In the genomic region with DNA sequence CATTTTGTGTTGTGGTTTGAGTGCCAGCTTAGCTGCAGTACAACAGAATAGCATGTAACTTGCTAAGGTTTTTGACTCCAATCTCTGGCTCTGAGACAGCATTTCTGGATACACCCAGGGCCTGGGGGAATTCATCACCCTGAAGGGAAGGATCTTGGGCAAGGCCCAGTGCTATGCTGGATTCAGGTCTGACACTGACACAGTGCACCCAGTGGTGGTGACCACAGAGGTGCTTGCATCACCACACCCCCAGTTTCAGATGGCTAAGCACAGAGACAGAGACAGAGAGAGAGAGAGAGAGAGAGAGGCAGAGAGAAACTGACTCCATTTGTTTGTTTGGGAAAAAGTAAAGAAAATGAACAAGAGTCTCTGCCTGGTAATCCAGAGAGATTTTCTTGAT, we compare ENCODE assay signal across 19 cellular contexts.
"Had no signal": no experiment of that assay in that cellular context is flagged by ENCODE, and none has a peak within 500 bp of the region (broad histone marks: within the 10 kb centered on the region; RNA-seq: fewer than 3 reads in every experiment).

No MANE protein-coding gene starts in this region.

- H3K4me1 ChIP-seq: heart left ventricle, lower lobe of right lung, psoas muscle, upper lobe of right lung had no signal

- H3K27ac ChIP-seq: coronary artery, epithelial cell of prostate, heart left ventricle, lower lobe of right lung, psoas muscle, upper lobe of right lung had no signal

- H3K4me1 Mint-ChIP-seq: activated naive CD8-positive, alpha-beta T cell treated with anti-CD3 and anti-CD28 coated beads for 36 hours; naive B cell had no signal

- ATAC-seq: heart left ventricle; left colon; lower lobe of right lung; psoas muscle; right cardiac atrium; stimulated activated naive CD8-positive, alpha-beta T cell treated with anti-CD3 and anti-CD28 coated beads, Interleukin-15, Interleukin-2, amounts not matched to agents 100 U/mL and 50 U/mL, for 24 hours; T-cell; upper lobe of right lung had no signal

- H3K9me3 Mint-ChIP-seq: activated T-cell treated with anti-CD3 and anti-CD28 coated beads, Interleukin-2, amount 50 U/mL, for 24 hours; activated T-helper 2 cell treated with anti-CD3 and anti-CD28 coated beads, Interferon-gamma antibody, Interleukin-2, Interleukin-4, amounts not matched to agents 10 μg/mL and 5 μg/mL and 100 μg/mL, durations not matched to agents 14 hours and 24 hours and 36 hours; T-cell had no signal

- H3K4me3 Mint-ChIP-seq: activated naive CD8-positive, alpha-beta T cell treated with anti-CD3 and anti-CD28 coated beads for 36 hours; activated T-cell treated with anti-CD3 and anti-CD28 coated beads, Interleukin-2, amount 50 U/mL, for 24 hours; endodermal cell; naive B cell; T-cell had no signal

- H3K9me3 ChIP-seq: heart left ventricle, lower lobe of right lung, psoas muscle, upper lobe of right lung had no signal

- H3K27me3 Mint-ChIP-seq: activated T-cell treated with anti-CD3 and anti-CD28 coated beads, Interleukin-2, amount 50 U/mL, for 24 hours had no signal

- H3K27me3 ChIP-seq: upper lobe of right lung had no signal

- FAIRE-seq: astrocyte, islet of Langerhans had no signal

- DNase-seq: activated naive CD4-positive, alpha-beta T cell treated with Interleukin-2 at 50 U/mL for 16 hours; activated naive CD8-positive, alpha-beta T cell treated with anti-CD3 and anti-CD28 coated beads for 36 hours; activated T-cell treated with anti-CD3 and anti-CD28 coated beads, Interleukin-2, amount 50 U/mL, for 24 hours; endodermal cell; heart left ventricle; left colon; lower lobe of right lung; naive B cell; psoas muscle; right cardiac atrium; stimulated activated CD4-positive, alpha-beta T cell treated with anti-CD3 and anti-CD28 coated beads, Interleukin-4, amount 100 ng/mL, for 24 hours; stimulated activated naive CD8-positive, alpha-beta T cell treated with anti-CD3 and anti-CD28 coated beads, Interleukin-15, Interleukin-2, amounts not matched to agents 100 U/mL and 50 U/mL, for 24 hours; T-cell; upper lobe of right lung had no signal

- H3K4me3 ChIP-seq: coronary artery, heart left ventricle, lower lobe of right lung, psoas muscle, upper lobe of right lung had no signal

- H3K27ac Mint-ChIP-seq: activated naive CD8-positive, alpha-beta T cell treated with anti-CD3 and anti-CD28 coated beads for 36 hours; activated T-cell treated with anti-CD3 and anti-CD28 coated beads, Interleukin-2, amount 50 U/mL, for 24 hours; activated T-helper 2 cell treated with anti-CD3 and anti-CD28 coated beads, Interferon-gamma antibody, Interleukin-2, Interleukin-4, amounts not matched to agents 10 μg/mL and 5 μg/mL and 100 μg/mL, durations not matched to agents 14 hours and 24 hours and 36 hours; endodermal cell; naive B cell; T-cell had no signal

- H3K36me3 Mint-ChIP-seq: activated naive CD8-positive, alpha-beta T cell treated with anti-CD3 and anti-CD28 coated beads for 36 hours; naive B cell; T-cell had no signal

- H3K36me3 ChIP-seq: heart left ventricle, lower lobe of right lung, upper lobe of right lung had no signal
